In genomic region chr12:49133014-49133413, GRCh38 we compare ENCODE assay signal across 2 cellular contexts.
TF ChIP-seq lines count a peak whose summit lies in the region.

No MANE protein-coding gene starts in this region.

TF ChIP-seq in SK-N-SH, 30 proteins besides CTCF, POLR2A, EP300 and RAD21 (continued from another document):
- no peak for TF ChIP-seq NFIC (IDR thresholded peaks at IDR 0.05; ENCODE audit: borderline replicate concordance)
- peak; percentile 66; the same call in 1 of the 2 replicates for TF ChIP-seq YY1 (IDR thresholded peaks at IDR 0.05; ENCODE audit: low read depth)
- no peak for TF ChIP-seq EZH2phosphoT487 (IDR thresholded peaks at IDR 0.05; ENCODE audit: borderline replicate concordance, low read depth)
- TF ChIP-seq PBX3 (IDR thresholded peaks at IDR 0.05) = no peak
- TF ChIP-seq FOXM1 (IDR thresholded peaks at IDR 0.05; ENCODE audit: low read depth) = no peak
- TF ChIP-seq RXRA (IDR thresholded peaks at IDR 0.05; ENCODE audit: borderline replicate concordance, low read depth) = no peak
- peak; percentile 29; the same call in 1 of the 2 replicates for TF ChIP-seq TAF1 (IDR thresholded peaks at IDR 0.05; ENCODE audit: borderline replicate concordance, low read depth, low read length)
- TF ChIP-seq USF2 (IDR thresholded peaks at IDR 0.05; ENCODE audit: borderline replicate concordance, low read depth, low read length) = no peak
- peak; percentile 10; the same call in 1 of the 2 replicates for TF ChIP-seq POLR2AphosphoS5 (IDR thresholded peaks at IDR 0.05; ENCODE audit: low read depth, low read length)
- TF ChIP-seq MXI1 (IDR thresholded peaks at IDR 0.05; ENCODE audit: low read depth, low read length) = no peak

TF ChIP-seq in SK-N-SH treated with all-trans-retinoic acid at 6 μM for 48 hours, 23 proteins besides CTCF, POLR2A, EP300 and RAD21 (continued from another document):
- TF ChIP-seq POU6F1 (CRISPR knock-in tag; IDR thresholded peaks at IDR 0.05; ENCODE audit: borderline replicate concordance, low read depth) = no peak
- no peak for TF ChIP-seq ARNTL (CRISPR knock-in tag; IDR thresholded peaks at IDR 0.05; ENCODE audit: borderline replicate concordance, low read depth)
- no peak for TF ChIP-seq RARB (CRISPR knock-in tag; IDR thresholded peaks at IDR 0.05)
- TF ChIP-seq TSHZ2 (CRISPR knock-in tag; IDR thresholded peaks at IDR 0.05) = no peak
- no peak for TF ChIP-seq CSRNP3 (CRISPR knock-in tag; IDR thresholded peaks at IDR 0.05)
- TF ChIP-seq GLIS3 (CRISPR knock-in tag; IDR thresholded peaks at IDR 0.05) = no peak
- no peak for TF ChIP-seq SNAI2 (CRISPR knock-in tag; IDR thresholded peaks at IDR 0.05)
- no peak for TF ChIP-seq ZNF70 (CRISPR knock-in tag; IDR thresholded peaks at IDR 0.05)
- no peak for TF ChIP-seq CSDC2 (CRISPR knock-in tag; IDR thresholded peaks at IDR 0.05)
- TF ChIP-seq ZFP30 (CRISPR knock-in tag; IDR thresholded peaks at IDR 0.05) = no peak
- TF ChIP-seq OSR1 (CRISPR knock-in tag; IDR thresholded peaks at IDR 0.05) = no peak
